9 cellular contexts compared by ENCODE assay signal in genomic region chr1:36304970-36305914, GRCh38. TPM values are rescaled to one million over a fixed set of nuclear protein-coding genes. Genes with fewer than 3 reads are reported as not detected.
A peak's percentile ranks its signal among the peaks of the same experiment; 100 is the strongest.
DNase-seq lines count a peak whose midpoint lies in the region; ATAC-seq, FAIRE-seq and TF ChIP-seq lines count a peak whose summit lies in the region.
"Had no signal": no experiment of that assay in that cellular context is flagged by ENCODE, and none has a peak within 500 bp of the region (broad histone marks: within the 10 kb centered on the region; RNA-seq: fewer than 3 reads in every experiment).

No MANE protein-coding gene starts in this region.

- peaks cover 27% of the 10 kb centered on the region for H3K4me1 Mint-ChIP-seq in activated CD8-positive, alpha-beta T cell treated with anti-CD3 and anti-CD28 coated beads, Interleukin-2, amount 10 ng/mL, durations not matched to agents 7 days and 5 days (ENCODE audit: low read depth)

- H3K9ac ChIP-seq in iPS-18a (ENCODE audit: low read length): peak overlapping the region; percentile 27

- H3K36me3 Mint-ChIP-seq in activated CD8-positive, alpha-beta T cell treated with anti-CD3 and anti-CD28 coated beads, Interleukin-2, amount 10 ng/mL, durations not matched to agents 7 days and 5 days (ENCODE audit: low read depth): peaks cover 53% of the 10 kb centered on the region

- H3K4me3 Mint-ChIP-seq in activated CD8-positive, alpha-beta T cell treated with anti-CD3 and anti-CD28 coated beads, Interleukin-2, amount 10 ng/mL, durations not matched to agents 7 days and 5 days: peak overlapping the region; percentile 98

- no peaks in the 10 kb centered on the region for H3K9me3 Mint-ChIP-seq in activated CD8-positive, alpha-beta T cell treated with anti-CD3 and anti-CD28 coated beads, Interleukin-2, amount 10 ng/mL, durations not matched to agents 7 days and 5 days (ENCODE audit: insufficient read depth)

- peak overlapping the region; percentile 54 for H3K27ac Mint-ChIP-seq in activated CD8-positive, alpha-beta T cell treated with anti-CD3 and anti-CD28 coated beads, Interleukin-2, amount 10 ng/mL, durations not matched to agents 7 days and 5 days

- CTCF ChIA-PET in HEK293 (lab: Yijun Ruan, JAX): no interaction called here
- CTCF ChIA-PET in activated CD8-positive, alpha-beta T cell treated with anti-CD3 and anti-CD28 coated beads, Interleukin-2, amount 10 ng/mL, durations not matched to agents 7 days and 5 days (lab: Charles Lee): interaction anchor here (1.1 to 5.5 kb wide), 8 partner anchors 19 to 205 kb away, joined by 3 to 24 read pairs (median 4); partner anchors contain the start of genes EVA1B and TRAPPC3

- H3K36me3 ChIP-seq in HEK293 (ENCODE audit: control insufficient read depth in 2 of 2, insufficient read depth in 1 of 2, low read length in 2 of 2) (peaks cover 9 to 78% of the 10 kb centered on the region in 2 experiments; a peak in 2 of 3 replicates), iPS-18a (ENCODE audit: control insufficient read depth, low read depth, low read length) (peaks cover 44% of the 10 kb centered on the region)

- TF ChIP-seq CTCF in HEK293 (tag by site-specific recombination; IDR thresholded peaks at IDR 0.05): no peak
- TF ChIP-seq CTCF in D721Med (IDR thresholded peaks at IDR 0.05; ENCODE audit: insufficient read depth, missing control alignments): no peak

- no peak for ATAC-seq in activated CD8-positive, alpha-beta T cell treated with anti-CD3 and anti-CD28 coated beads, Interleukin-2, amount 10 ng/mL, durations not matched to agents 7 days and 5 days
- ATAC-seq in GM21619 (IDR thresholded peaks at IDR 0.05; ENCODE audit: unreplicated experiment): no peak

- H3K4me1 ChIP-seq in HEK293 (ENCODE audit: control insufficient read depth, insufficient read depth, low read length): no peaks in the 10 kb centered on the region
- H3K4me1 ChIP-seq in iPS-18a (ENCODE audit: control insufficient read depth, low read depth, low read length): peaks cover 10% of the 10 kb centered on the region

- peaks cover 5% of the 10 kb centered on the region for H3K27me3 ChIP-seq in iPS-18a (ENCODE audit: control insufficient read depth, insufficient read depth, low read length)
- H3K27me3 ChIP-seq: right lobe of liver had no signal

- no peaks in the 10 kb centered on the region for H3K9me3 ChIP-seq in HEK293 (ENCODE audit: control insufficient read depth, insufficient read depth, low read depth, low read length)
- no peaks in the 10 kb centered on the region for H3K9me3 ChIP-seq in iPS-18a (ENCODE audit: control insufficient read depth, low read depth, low read length)
- H3K9me3 ChIP-seq: right lobe of liver had no signal

- POLR2A ChIA-PET in HEK293 (lab: Yijun Ruan, JAX): interaction anchor here (0.7 to 2.4 kb wide), 4 partner anchors 7 to 81 kb away, joined by 3 to 11 read pairs (median 6); partner anchors contain the start of gene EVA1B
- POLR2A ChIA-PET in activated CD8-positive, alpha-beta T cell treated with anti-CD3 and anti-CD28 coated beads, Interleukin-2, amount 10 ng/mL, durations not matched to agents 7 days and 5 days (lab: Charles Lee): interaction anchor here (1.3 kb wide), 1 partner anchor 81 kb away, joined by 5 read pairs; the partner anchor contains the start of gene THRAP3

- H3K27ac ChIP-seq in HEK293 (ENCODE audit: extremely low read depth, low read depth, low read length) (no peak overlapping the region), iPS-18a (ENCODE audit: low read length) (no peak overlapping the region)

- H3K4me3 ChIP-seq in HEK293 (ENCODE audit: low read depth, low read length) (no peak overlapping the region), iPS-18a (ENCODE audit: low read length) (peak overlapping the region; percentile 91)

- no peaks in the 10 kb centered on the region for H3K27me3 Mint-ChIP-seq in activated CD8-positive, alpha-beta T cell treated with anti-CD3 and anti-CD28 coated beads, Interleukin-2, amount 10 ng/mL, durations not matched to agents 7 days and 5 days (ENCODE audit: low read depth)

- no peak for FAIRE-seq in D721Med (lab: Jason Lieb, UNC)

- no peak for DNase-seq in activated CD8-positive, alpha-beta T cell treated with anti-CD3 and anti-CD28 coated beads, Interleukin-2, amount 10 ng/mL, durations not matched to agents 7 days and 5 days
- DNase-seq in stimulated activated CD4-positive, alpha-beta T cell treated with anti-CD3 and anti-CD28 coated beads, Interleukin-2, amount 100 ng/mL, for 24 hours: peak; percentile 52 to 72
- DNase-seq in NCI-H345 treated with DMSO at 0.1 percent for 48 hours (lab: John Stamatoyannopoulos, UW; ENCODE audit: unreplicated experiment): no peak
- no peak for DNase-seq in Kasumi-1 (lab: John Stamatoyannopoulos, UW)
- no peak for DNase-seq in D721Med (ENCODE audit: insufficient read length, low spot score)

TF ChIP-seq in HEK293, 187 proteins besides CTCF, POLR2A, EP300 and RAD21 (continues in another document):
- TF ChIP-seq ZNF596 (tag by site-specific recombination; IDR thresholded peaks at IDR 0.05) (no peak), ZNF223 (tag by site-specific recombination; IDR thresholded peaks at IDR 0.05) (no peak), MEIS1 (CRISPR knock-in tag; IDR thresholded peaks at IDR 0.05; ENCODE audit: borderline replicate concordance) (no peak), ZNF423 (tag by site-specific recombination; IDR thresholded peaks at IDR 0.05) (no peak), ZNF654 (tag by site-specific recombination; IDR thresholded peaks at IDR 0.05; ENCODE audit: low read depth) (no peak), ZNF626 (tag by site-specific recombination; IDR thresholded peaks at IDR 0.05) (no peak), ZNF133 (tag by site-specific recombination; IDR thresholded peaks at IDR 0.05) (no peak), ZFHX2 (tag by site-specific recombination; conservative IDR thresholded peaks at IDR 0.05) (0 out of 2 replicates have a peak, but pooled peaks have one; percentile 12), ZNF510 (tag by site-specific recombination; IDR thresholded peaks at IDR 0.05; ENCODE audit: insufficient replicate concordance) (no peak), ZNF26 (tag by site-specific recombination; IDR thresholded peaks at IDR 0.05) (no peak), ZNF10 (tag by site-specific recombination; IDR thresholded peaks at IDR 0.05) (no peak), ZNF292 (tag by site-specific recombination; IDR thresholded peaks at IDR 0.05; ENCODE audit: borderline replicate concordance, low read depth) (no peak), ZNF629 (tag by site-specific recombination; IDR thresholded peaks at IDR 0.05) (no peak)
- TF ChIP-seq, protein P1, sequence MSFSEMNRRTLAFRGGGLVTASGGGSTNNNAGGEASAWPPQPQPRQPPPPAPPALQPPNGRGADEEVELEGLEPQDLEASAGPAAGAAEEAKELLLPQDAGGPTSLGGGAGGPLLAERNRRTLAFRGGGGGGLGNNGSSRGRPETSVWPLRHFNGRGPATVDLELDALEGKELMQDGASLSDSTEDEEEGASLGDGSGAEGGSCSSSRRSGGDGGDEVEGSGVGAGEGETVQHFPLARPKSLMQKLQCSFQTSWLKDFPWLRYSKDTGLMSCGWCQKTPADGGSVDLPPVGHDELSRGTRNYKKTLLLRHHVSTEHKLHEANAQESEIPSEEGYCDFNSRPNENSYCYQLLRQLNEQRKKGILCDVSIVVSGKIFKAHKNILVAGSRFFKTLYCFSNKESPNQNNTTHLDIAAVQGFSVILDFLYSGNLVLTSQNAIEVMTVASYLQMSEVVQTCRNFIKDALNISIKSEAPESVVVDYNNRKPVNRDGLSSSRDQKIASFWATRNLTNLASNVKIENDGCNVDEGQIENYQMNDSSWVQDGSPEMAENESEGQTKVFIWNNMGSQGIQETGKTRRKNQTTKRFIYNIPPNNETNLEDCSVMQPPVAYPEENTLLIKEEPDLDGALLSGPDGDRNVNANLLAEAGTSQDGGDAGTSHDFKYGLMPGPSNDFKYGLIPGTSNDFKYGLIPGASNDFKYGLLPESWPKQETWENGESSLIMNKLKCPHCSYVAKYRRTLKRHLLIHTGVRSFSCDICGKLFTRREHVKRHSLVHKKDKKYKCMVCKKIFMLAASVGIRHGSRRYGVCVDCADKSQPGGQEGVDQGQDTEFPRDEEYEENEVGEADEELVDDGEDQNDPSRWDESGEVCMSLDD (tag by site-specific recombination; IDR thresholded peaks at IDR 0.05): no peak
- TF ChIP-seq, protein P2, sequence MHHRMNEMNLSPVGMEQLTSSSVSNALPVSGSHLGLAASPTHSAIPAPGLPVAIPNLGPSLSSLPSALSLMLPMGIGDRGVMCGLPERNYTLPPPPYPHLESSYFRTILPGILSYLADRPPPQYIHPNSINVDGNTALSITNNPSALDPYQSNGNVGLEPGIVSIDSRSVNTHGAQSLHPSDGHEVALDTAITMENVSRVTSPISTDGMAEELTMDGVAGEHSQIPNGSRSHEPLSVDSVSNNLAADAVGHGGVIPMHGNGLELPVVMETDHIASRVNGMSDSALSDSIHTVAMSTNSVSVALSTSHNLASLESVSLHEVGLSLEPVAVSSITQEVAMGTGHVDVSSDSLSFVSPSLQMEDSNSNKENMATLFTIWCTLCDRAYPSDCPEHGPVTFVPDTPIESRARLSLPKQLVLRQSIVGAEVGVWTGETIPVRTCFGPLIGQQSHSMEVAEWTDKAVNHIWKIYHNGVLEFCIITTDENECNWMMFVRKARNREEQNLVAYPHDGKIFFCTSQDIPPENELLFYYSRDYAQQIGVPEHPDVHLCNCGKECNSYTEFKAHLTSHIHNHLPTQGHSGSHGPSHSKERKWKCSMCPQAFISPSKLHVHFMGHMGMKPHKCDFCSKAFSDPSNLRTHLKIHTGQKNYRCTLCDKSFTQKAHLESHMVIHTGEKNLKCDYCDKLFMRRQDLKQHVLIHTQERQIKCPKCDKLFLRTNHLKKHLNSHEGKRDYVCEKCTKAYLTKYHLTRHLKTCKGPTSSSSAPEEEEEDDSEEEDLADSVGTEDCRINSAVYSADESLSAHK (tag by site-specific recombination; IDR thresholded peaks at IDR 0.05): peak; percentile 95

RNA-seq across cellular contexts. Expression of gene SH3D21, which starts 0.9 kb away (rescaled TPM):
- total RNA-seq in activated CD8-positive, alpha-beta T cell treated with anti-CD3 and anti-CD28 coated beads, Interleukin-2, amount 10 ng/mL, durations not matched to agents 7 days and 5 days: 10 to 100 TPM; 14.6 to 15.3 TPM

RNA-seq across cellular contexts. Expression of gene EVA1B, which starts 18.2 kb away (rescaled TPM):
- 10 to 100 TPM; 12.3 to 13.3 TPM for total RNA-seq in activated CD8-positive, alpha-beta T cell treated with anti-CD3 and anti-CD28 coated beads, Interleukin-2, amount 10 ng/mL, durations not matched to agents 7 days and 5 days

Comparison
In these comparisons a context has a peak if more than half of its experiments do, and no peak if none do; other contexts are left out.
1. DNase-seq: peak in stimulated activated CD4-positive, alpha-beta T cell treated with anti-CD3 and anti-CD28 coated beads, Interleukin-2, amount 100 ng/mL, for 24 hours (2 of 2); none in activated CD8-positive, alpha-beta T cell treated with anti-CD3 and anti-CD28 coated beads, Interleukin-2, amount 10 ng/mL, durations not matched to agents 7 days and 5 days (single experiment), NCI-H345 treated with DMSO at 0.1 percent for 48 hours (single experiment), Kasumi-1 (0 of 2) and D721Med (single experiment).